Comparison of ENCODE assay signal across 18 cellular contexts in the genomic region with DNA sequence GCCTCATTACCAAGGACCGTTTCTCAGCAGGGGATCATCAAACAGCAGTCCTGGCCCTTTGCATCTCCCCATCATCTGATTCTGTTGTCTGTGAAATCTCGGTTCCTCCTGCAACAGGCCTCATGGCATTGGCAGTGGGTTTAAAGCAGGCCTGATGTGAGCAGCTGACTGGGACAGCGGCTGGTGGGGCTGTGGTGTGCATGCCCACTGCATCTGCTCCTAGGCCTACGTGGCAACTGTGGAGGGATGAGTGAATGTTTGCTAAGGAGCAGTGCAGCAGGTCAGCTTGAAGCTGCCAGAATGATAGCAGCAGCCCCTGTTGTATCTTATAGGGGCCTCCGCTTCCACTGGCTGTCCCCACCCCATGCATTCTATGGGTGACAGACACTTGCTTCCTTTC.
A peak's percentile ranks its signal among the peaks of the same experiment; 100 is the strongest.
DNase-seq lines count a peak whose midpoint lies in the region; ATAC-seq and TF ChIP-seq lines count a peak whose summit lies in the region.
"Had no signal": no experiment of that assay in that cellular context is flagged by ENCODE, and none has a peak within 500 bp of the region (broad histone marks: within the 10 kb centered on the region; RNA-seq: fewer than 3 reads in every experiment).

No MANE protein-coding gene starts in this region.

- no peak overlapping the region for H2BK5ac ChIP-seq in H9 (ENCODE audit: insufficient read length, low read length)
- peak overlapping the region; percentile 30 for H2BK5ac ChIP-seq in neuronal stem cell (ENCODE audit: low read length)

- H3K79me1 ChIP-seq in H9 (ENCODE audit: insufficient read depth, low read depth, low read length, poor library complexity, severe bottlenecking) (no peaks in the 10 kb centered on the region), neuronal stem cell (ENCODE audit: low read depth, low read length) (no peaks in the 10 kb centered on the region)

- peaks cover 4 to 11% (median 9%) of the 10 kb centered on the region in 3 experiments for H3K36me3 Mint-ChIP-seq in H9 (ENCODE audit: insufficient read depth in 1 of 3, low read depth in 3 of 3)
- H3K36me3 Mint-ChIP-seq in activated naive CD8-positive, alpha-beta T cell treated with anti-CD3 and anti-CD28 coated beads for 36 hours, result peaks cover 12% of the 10 kb centered on the region
- H3K36me3 Mint-ChIP-seq: CD14-positive monocyte had no signal

- H3K27ac Mint-ChIP-seq in H9, result peak overlapping the region in 2 of 3 experiments; percentile 29 to 44; a peak in 1 of 7 replicates
- H3K27ac Mint-ChIP-seq in activated naive CD8-positive, alpha-beta T cell treated with anti-CD3 and anti-CD28 coated beads for 36 hours, result no peak overlapping the region
- H3K27ac Mint-ChIP-seq: CD14-positive monocyte; CD4-positive, alpha-beta memory T cell had no signal

- H4K8ac ChIP-seq in H9 (replicated peaks; ENCODE audit: insufficient read length, low read depth, low read length) (no peak overlapping the region), neuronal stem cell (ENCODE audit: low read depth, low read length) (no peak overlapping the region)

- H3K4me1 ChIP-seq in BLaER1 (peaks cover 47% of the 10 kb centered on the region), H9 (ENCODE audit: insufficient read depth, low read length) (peaks cover 15% of the 10 kb centered on the region; the same call in 1 of the 2 replicates), esophagus muscularis mucosa (peaks cover 13 to 20% (median 18%) of the 10 kb centered on the region in 4 donors), neuronal stem cell (ENCODE audit: control insufficient read depth in 2 of 2, insufficient read depth in 1 of 2, low read depth in 1 of 2, low read length in 2 of 2) (peaks cover 16 to 18% of the 10 kb centered on the region in 2 donors), A673 (ENCODE audit: insufficient read depth, low read length, poor library complexity, severe bottlenecking) (no peaks in the 10 kb centered on the region)
- H3K4me1 ChIP-seq: HAP-1 had no signal

- no peak overlapping the region for H3K23ac ChIP-seq in H9 (ENCODE audit: insufficient read length, low read depth, low read length)
- peak overlapping the region; percentile 12 for H3K23ac ChIP-seq in neuronal stem cell (ENCODE audit: low read depth, low read length, poor library complexity)

- H4K20me1 ChIP-seq in BLaER1 (peaks cover 18% of the 10 kb centered on the region), H9 (ENCODE audit: control insufficient read depth, insufficient read depth, insufficient read length) (no peaks in the 10 kb centered on the region)

- H2BK120ac ChIP-seq in H9 (ENCODE audit: low read depth, low read length, poor library complexity, severe bottlenecking) (no peak overlapping the region), neuronal stem cell (ENCODE audit: low read depth, low read length) (no peak overlapping the region)

- no CpG with 5 or more reads among the region's 5 CpGs for WGBS in H9 (ENCODE audit: extremely low coverage, insufficient read length, low lambda C conversion rate)
- 96% methylated on average over 4 of the region's 5 CpGs for WGBS in esophagus muscularis mucosa
- WGBS in neuronal stem cell (ENCODE audit: extremely low coverage in 2 of 2, insufficient read length in 2 of 2, insufficient replicate concordance in 1 of 2), 2 donors, result no CpG with 5 or more reads among the region's 5 CpGs

- H3T11ph ChIP-seq in H9 (ENCODE audit: low read length), result no peak overlapping the region

- no peaks in the 10 kb centered on the region for H3K23me2 ChIP-seq in H9 (ENCODE audit: insufficient read length, low read depth, low read length, poor library complexity, severe bottlenecking)

- CTCF ChIA-PET in A673 (lab: Charles Lee), result no interaction called here

- TF ChIP-seq EP300 in esophagus muscularis mucosa (IDR thresholded peaks at IDR 0.05), result no peak

- H3K18ac ChIP-seq in H9 (ENCODE audit: insufficient read length, low read depth, low read length) (no peak overlapping the region), neuronal stem cell (ENCODE audit: low read length) (peak overlapping the region; percentile 31)

- POLR2A ChIA-PET in A673 (lab: Charles Lee; ENCODE audit: low non-redundant PET), result no interaction called here

- intact Hi-C loops in esophagus muscularis mucosa (cut with DNase I) (no loop called here), A673 (cut with micrococcal nuclease; ENCODE audit: unreplicated experiment) (no loop called here)

- no peak for DNase-seq in H9
- DNase-seq in esophagus muscularis mucosa (ENCODE audit: extremely low spot score), result peak; percentile 90
- DNase-seq in neuronal stem cell (ENCODE audit: low spot score), result no peak
- no peak for DNase-seq in A673 (ENCODE audit: low spot score)
- no peak for DNase-seq in activated naive CD8-positive, alpha-beta T cell treated with anti-CD3 and anti-CD28 coated beads for 36 hours
- DNase-seq: ACHN; BE2C; Calu3; CD4-positive, alpha-beta memory T cell; DMS79 treated with DMSO at 0.1 percent for 48 hours; GF-D8; GOT3; IMR-90 had no signal

- peaks cover 35 to 43% of the 10 kb centered on the region in 2 experiments for H3K4me1 Mint-ChIP-seq in H9
- peaks cover 7% of the 10 kb centered on the region for H3K4me1 Mint-ChIP-seq in activated naive CD8-positive, alpha-beta T cell treated with anti-CD3 and anti-CD28 coated beads for 36 hours
- H3K4me1 Mint-ChIP-seq: CD14-positive monocyte had no signal

- H3K9me3 Mint-ChIP-seq in H9, result peaks cover 8 to 10% of the 10 kb centered on the region in 2 experiments
- peaks cover 6% of the 10 kb centered on the region for H3K9me3 Mint-ChIP-seq in activated naive CD8-positive, alpha-beta T cell treated with anti-CD3 and anti-CD28 coated beads for 36 hours

- H2AK5ac ChIP-seq in H9 (ENCODE audit: insufficient read length, low read length), result no peak overlapping the region
- H2AK5ac ChIP-seq in neuronal stem cell (ENCODE audit: low read depth, low read length), result peak overlapping the region; percentile 49

- no peak overlapping the region for H2BK12ac ChIP-seq in H9 (ENCODE audit: insufficient read length, low read depth, low read length)
- H2BK12ac ChIP-seq in neuronal stem cell (ENCODE audit: low read length), result no peak overlapping the region

- H3K27me3 Mint-ChIP-seq in H9 (ENCODE audit: low read depth), result peaks cover 1% of the 10 kb centered on the region
- H3K27me3 Mint-ChIP-seq in activated naive CD8-positive, alpha-beta T cell treated with anti-CD3 and anti-CD28 coated beads for 36 hours, result no peaks in the 10 kb centered on the region
- H3K27me3 Mint-ChIP-seq: CD4-positive, alpha-beta memory T cell had no signal

- H3K9me3 ChIP-seq in BLaER1 (peaks cover 11% of the 10 kb centered on the region; the same call in 1 of the 2 replicates), H9 (ENCODE audit: control insufficient read depth, low read depth, low read length) (no peaks in the 10 kb centered on the region), esophagus muscularis mucosa (peaks cover 0 to 5% (median 0%) of the 10 kb centered on the region in 4 donors), neuronal stem cell (replicated peaks in 1 of 2; ENCODE audit: control insufficient read depth in 2 of 2, insufficient read depth in 1 of 2, low read depth in 1 of 2, low read length in 2 of 2) (peaks cover 0 to 5% of the 10 kb centered on the region in 2 donors), A673 (ENCODE audit: low read depth, low read length, poor library complexity, severe bottlenecking) (no peaks in the 10 kb centered on the region)
- H3K9me3 ChIP-seq: BE2C, HAP-1 had no signal

- H3K27ac ChIP-seq in BLaER1 (peak overlapping the region; percentile 58; the same call in 1 of the 2 replicates), H9 (ENCODE audit: insufficient read length, low read depth, low read length) (no peak overlapping the region), esophagus muscularis mucosa (replicated peaks in 1 of 4) (no peak overlapping the region), neuronal stem cell (replicated peaks; ENCODE audit: low read length) (no peak overlapping the region), A673 (ENCODE audit: low read depth, low read length, poor library complexity, severe bottlenecking) (no peak overlapping the region)

- H4K91ac ChIP-seq in H9 (ENCODE audit: insufficient read length, low read depth, low read length), result no peak overlapping the region
- H4K91ac ChIP-seq in neuronal stem cell (ENCODE audit: low read depth, low read length, poor library complexity), result no peak overlapping the region

- H2AFZ ChIP-seq in H9 (ENCODE audit: low read length) (no peak overlapping the region), neuronal stem cell (ENCODE audit: low read length) (no peak overlapping the region)

- no peak overlapping the region for H2BK20ac ChIP-seq in H9 (ENCODE audit: low read depth, low read length, poor library complexity, severe bottlenecking)

- H3K4me3 ChIP-seq in BLaER1 (no peak overlapping the region), esophagus muscularis mucosa (no peak overlapping the region), neuronal stem cell (ENCODE audit: low read length in 2 of 2) (no peak overlapping the region), A673 (ENCODE audit: low read depth, low read length, poor library complexity, severe bottlenecking) (no peak overlapping the region)
- H3K4me3 ChIP-seq: HAP-1, K562 had no signal

- H3K36me3 ChIP-seq in BLaER1, result no peaks in the 10 kb centered on the region
- H3K36me3 ChIP-seq in esophagus muscularis mucosa, result no peaks in the 10 kb centered on the region
- no peaks in the 10 kb centered on the region for H3K36me3 ChIP-seq in neuronal stem cell (replicated peaks in 1 of 2; ENCODE audit: control insufficient read depth in 2 of 2, insufficient read depth in 2 of 2, low read length in 2 of 2)
- H3K36me3 ChIP-seq in A673 (ENCODE audit: insufficient read depth, low read length, poor library complexity, severe bottlenecking), result no peaks in the 10 kb centered on the region
- H3K36me3 ChIP-seq: BE2C, HAP-1 had no signal

- peak overlapping the region; percentile 86 for H3K4me2 ChIP-seq in BLaER1
- no peak overlapping the region for H3K4me2 ChIP-seq in H9 (ENCODE audit: insufficient read depth, insufficient read length, low read length)
- H3K4me2 ChIP-seq in neuronal stem cell (ENCODE audit: insufficient read depth, low read length, poor library complexity, severe bottlenecking), result no peak overlapping the region

- H3K79me2 ChIP-seq in H9 (ENCODE audit: insufficient read depth, low read length), result no peaks in the 10 kb centered on the region

- no peak overlapping the region; a peak in 1 of 5 replicates for H3K4me3 Mint-ChIP-seq in H9
- no peak overlapping the region for H3K4me3 Mint-ChIP-seq in activated naive CD8-positive, alpha-beta T cell treated with anti-CD3 and anti-CD28 coated beads for 36 hours
- H3K4me3 Mint-ChIP-seq: CD14-positive monocyte; CD4-positive, alpha-beta memory T cell had no signal

- H3K9ac ChIP-seq in BLaER1 (0 out of 2 replicates have a peak overlapping the region, but pooled peaks have one; percentile 53), H9 (ENCODE audit: extremely low read depth, insufficient read length, low read length) (no peak overlapping the region), neuronal stem cell (ENCODE audit: low read depth, low read length, poor library complexity) (no peak overlapping the region)

- H2BK15ac ChIP-seq in H9 (ENCODE audit: low read depth, low read length), result no peak overlapping the region
- H2BK15ac ChIP-seq in neuronal stem cell (ENCODE audit: low read length), result no peak overlapping the region

- TF ChIP-seq POLR2A in esophagus muscularis mucosa (IDR thresholded peaks at IDR 0.05; ENCODE audit: low read depth), result no peak

- TF ChIP-seq CTCF in H9 (conservative IDR thresholded peaks at IDR 0.05), result no peak
- no peak for TF ChIP-seq CTCF in esophagus muscularis mucosa (IDR thresholded peaks at IDR 0.05)
- TF ChIP-seq CTCF in A673 (conservative IDR thresholded peaks at IDR 0.05; ENCODE audit: low read depth, low read length), result no peak

- BruUV-seq in A673 (replicated peaks; lab: Mats Ljungman, UMichigan), result no TSS peak

- no peaks in the 10 kb centered on the region for H3K27me3 ChIP-seq in BLaER1
- no peaks in the 10 kb centered on the region for H3K27me3 ChIP-seq in H9 (ENCODE audit: insufficient read depth, low read length)
- no peaks in the 10 kb centered on the region for H3K27me3 ChIP-seq in esophagus muscularis mucosa
- no peaks in the 10 kb centered on the region for H3K27me3 ChIP-seq in neuronal stem cell (ENCODE audit: control insufficient read depth in 3 of 3, insufficient read depth in 3 of 3, low read depth in 1 of 3, low read length in 3 of 3)
- H3K27me3 ChIP-seq in A673 (replicated peaks; ENCODE audit: insufficient read depth, low read depth, low read length, poor library complexity), result no peaks in the 10 kb centered on the region
- H3K27me3 ChIP-seq: BE2C had no signal

- H3K14ac ChIP-seq in H9 (ENCODE audit: insufficient read depth, low read length) (no peak overlapping the region), neuronal stem cell (ENCODE audit: low read length) (peak overlapping the region; percentile 25)

- no peak overlapping the region for H4K5ac ChIP-seq in H9 (ENCODE audit: insufficient read length, low read depth, low read length)

- no peak overlapping the region for H3K56ac ChIP-seq in H9 (ENCODE audit: insufficient read length, low read depth, low read length)

- no peak for ATAC-seq in HG02678 (IDR thresholded peaks at IDR 0.05; ENCODE audit: unreplicated experiment)
- ATAC-seq: K562 had no signal

- H3K4ac ChIP-seq in H9 (ENCODE audit: low read depth, low read length) (no peak overlapping the region), neuronal stem cell (ENCODE audit: low read length) (no peak overlapping the region)
